1 cellular context compared by ENCODE assay signal in genomic region chr3:4751057-4752051, GRCh38.
TF ChIP-seq lines count a peak whose summit lies in the region.

No MANE protein-coding gene starts in this region.

TF ChIP-seq in GM12878, 131 proteins besides CTCF, POLR2A, EP300 and RAD21 (continued from another document and continues in another):
- TF ChIP-seq CUX1 (IDR thresholded peaks at IDR 0.05; ENCODE audit: insufficient replicate concordance, low read depth, low read length) = no peak
- no peak for TF ChIP-seq ZNF384 (IDR thresholded peaks at IDR 0.05; ENCODE audit: borderline replicate concordance, low read depth, low read length)
- no peak; the same call in 1 of the 2 replicates for TF ChIP-seq GATAD2B (conservative IDR thresholded peaks at IDR 0.05; ENCODE audit: low read depth)
- TF ChIP-seq POU2F2 (IDR thresholded peaks at IDR 0.05; ENCODE audit: borderline replicate concordance, low read depth, low read length) = peak; percentile 73; the same call in 2 of the 3 replicates
- TF ChIP-seq PAX5 (IDR thresholded peaks at IDR 0.05; ENCODE audit: borderline replicate concordance, low read depth, low read length) = peak; percentile 26; the same call in 1 of the 2 replicates
- TF ChIP-seq TARDBP (IDR thresholded peaks at IDR 0.05; ENCODE audit: borderline replicate concordance) = no peak
- TF ChIP-seq BACH1 (IDR thresholded peaks at IDR 0.05; ENCODE audit: borderline replicate concordance) = 0 out of 2 replicates have a peak, but pooled peaks have one; percentile 14
- no peak for TF ChIP-seq TCF12 (IDR thresholded peaks at IDR 0.05; ENCODE audit: low read depth, low read length)
- TF ChIP-seq ZBED1 (IDR thresholded peaks at IDR 0.05; ENCODE audit: borderline replicate concordance) = peak; percentile 84; the same call in 1 of the 2 replicates
- TF ChIP-seq MTA3 (IDR thresholded peaks at IDR 0.05; ENCODE audit: borderline replicate concordance, low read length) = 0 out of 2 replicates have a peak, but pooled peaks have one; percentile 11
- TF ChIP-seq HCFC1 (IDR thresholded peaks at IDR 0.05; ENCODE audit: low read length) = 0 out of 2 replicates have a peak, but pooled peaks have one; percentile 4
- no peak for TF ChIP-seq HDAC2 (IDR thresholded peaks at IDR 0.05)
- 0 out of 2 replicates have a peak, but pooled peaks have one; percentile 55 for TF ChIP-seq CBFB (IDR thresholded peaks at IDR 0.05; ENCODE audit: low read depth)
- TF ChIP-seq SREBF1 (IDR thresholded peaks at IDR 0.05; ENCODE audit: low read length) = no peak
- TF ChIP-seq ZZZ3 (IDR thresholded peaks at IDR 0.05; ENCODE audit: control insufficient read depth, insufficient read length, low read depth) = no peak
- 0 out of 2 replicates have a peak, but pooled peaks have one; percentile 15 for TF ChIP-seq YY1 (IDR thresholded peaks at IDR 0.05; ENCODE audit: low read depth, low read length)
- TF ChIP-seq FOXM1 (IDR thresholded peaks at IDR 0.05; ENCODE audit: low read depth, low read length) = peak; percentile 48; the same call in 1 of the 2 replicates
- TF ChIP-seq BHLHE40 (IDR thresholded peaks at IDR 0.05; ENCODE audit: borderline replicate concordance in 1 of 2, low read depth in 2 of 2, low read length in 1 of 2) = 0 out of 4 replicates have a peak, but pooled peaks of 1 of the 2 experiments have one; percentile 4
- no peak for TF ChIP-seq EGR1 (IDR thresholded peaks at IDR 0.05; ENCODE audit: borderline replicate concordance in 1 of 2, low read depth in 2 of 2, low read length in 2 of 2)
- TF ChIP-seq NFIC (IDR thresholded peaks at IDR 0.05; ENCODE audit: low read depth, low read length) = peak; percentile 64; the same call in 1 of the 2 replicates
- TF ChIP-seq ZSCAN29 (IDR thresholded peaks at IDR 0.05) = 0 out of 2 replicates have a peak, but pooled peaks have one; percentile 11
- no peak; the same call in none of the 2 replicates for TF ChIP-seq BMI1 (IDR thresholded peaks at IDR 0.05; ENCODE audit: borderline replicate concordance)
- no peak for TF ChIP-seq CBX5 (IDR thresholded peaks at IDR 0.05; ENCODE audit: low read depth)
- peak; percentile 64 for TF ChIP-seq ZNF687 (IDR thresholded peaks at IDR 0.05)
- no peak for TF ChIP-seq RCOR1 (conservative IDR thresholded peaks at IDR 0.05; ENCODE audit: low read depth, low read length)
- TF ChIP-seq NR2C2 (IDR thresholded peaks at IDR 0.05; ENCODE audit: borderline replicate concordance, control insufficient read depth, insufficient read length, low read depth) = no peak
- peak; percentile 47; the same call in 1 of the 2 replicates for TF ChIP-seq NR2F1 (conservative IDR thresholded peaks at IDR 0.05)
- TF ChIP-seq IRF3 (IDR thresholded peaks at IDR 0.05) = no peak
- TF ChIP-seq ZNF622 (IDR thresholded peaks at IDR 0.05) = no peak
- TF ChIP-seq CEBPB (IDR thresholded peaks at IDR 0.05; ENCODE audit: borderline replicate concordance in 1 of 2, low read depth in 2 of 2, low read length in 2 of 2) = peak in 1 of 2 experiments; percentile 87; a peak in 2 of 4 replicates
- no peak; the same call in 1 of the 2 replicates for TF ChIP-seq TBL1XR1 (IDR thresholded peaks at IDR 0.05; ENCODE audit: low read depth, low read length)
- TF ChIP-seq RAD51 (IDR thresholded peaks at IDR 0.05) = no peak
- peak; percentile 55; the same call in 1 of the 2 replicates for TF ChIP-seq CREB1 (IDR thresholded peaks at IDR 0.05; ENCODE audit: low read depth)
- peak; percentile 60 for TF ChIP-seq BCL11A (IDR thresholded peaks at IDR 0.05; ENCODE audit: low read depth, low read length)
- TF ChIP-seq POLR2AphosphoS2 (IDR thresholded peaks at IDR 0.05; ENCODE audit: low read depth, low read length) = peak; percentile 25; the same call in 1 of the 2 replicates
- TF ChIP-seq EED (IDR thresholded peaks at IDR 0.05; ENCODE audit: low read depth) = peak; percentile 62
- no peak for TF ChIP-seq SIN3A (IDR thresholded peaks at IDR 0.05; ENCODE audit: low read depth, low read length)
- TF ChIP-seq PML (IDR thresholded peaks at IDR 0.05; ENCODE audit: low read length) = peak; percentile 89
- TF ChIP-seq ESRRA (IDR thresholded peaks at IDR 0.05; ENCODE audit: low read length) = no peak
- no peak for TF ChIP-seq BCLAF1 (IDR thresholded peaks at IDR 0.05)
- no peak for TF ChIP-seq E2F8 (IDR thresholded peaks at IDR 0.05; ENCODE audit: low read depth, partially characterized antibody)
- no peak for TF ChIP-seq ETV6 (conservative IDR thresholded peaks at IDR 0.05 in 1 of 2, IDR thresholded peaks at IDR 0.05 in 1 of 2; ENCODE audit: borderline replicate concordance in 1 of 2, low read depth in 1 of 2)
- TF ChIP-seq SKIL (IDR thresholded peaks at IDR 0.05; ENCODE audit: low read depth, poor library complexity, severe bottlenecking) = peak; percentile 21
- TF ChIP-seq CHD4 (IDR thresholded peaks at IDR 0.05) = no peak
- TF ChIP-seq SMAD1 (IDR thresholded peaks at IDR 0.05; ENCODE audit: low read depth, partially characterized antibody) = peak; percentile 86
- no peak for TF ChIP-seq SUZ12 (IDR thresholded peaks at IDR 0.05; ENCODE audit: unreplicated experiment)
